19 cellular contexts compared by ENCODE assay signal in the genomic region with DNA sequence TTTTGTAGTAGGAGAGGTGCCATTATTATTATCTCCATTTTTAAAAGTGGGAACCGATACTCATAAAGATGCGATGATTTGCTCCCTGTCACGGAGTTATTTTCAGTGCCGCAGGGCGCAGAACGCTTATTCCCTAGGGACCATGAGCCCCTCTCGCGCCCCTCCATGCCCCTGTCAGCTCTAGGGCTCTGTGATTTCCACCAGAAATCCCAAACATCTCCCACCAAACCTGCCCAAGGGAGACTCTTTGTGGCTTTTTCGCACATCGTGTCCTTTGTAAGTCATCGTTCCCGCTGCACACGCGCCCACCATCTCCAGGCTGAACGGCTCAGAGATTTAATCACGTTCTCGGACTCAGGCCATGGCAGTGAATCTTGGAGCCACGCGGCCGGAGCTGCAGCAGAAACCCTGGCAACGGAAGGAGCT.
DNase-seq lines count a peak whose midpoint lies in the region; ATAC-seq and TF ChIP-seq lines count a peak whose summit lies in the region.
"Had no signal": no experiment of that assay in that cellular context is flagged by ENCODE, and none has a peak within 500 bp of the region (broad histone marks: within the 10 kb centered on the region; RNA-seq: fewer than 3 reads in every experiment).

No MANE protein-coding gene starts in this region.

- H3K27ac Mint-ChIP-seq in IgD-negative memory B cell: no peak overlapping the region
- H3K27ac Mint-ChIP-seq: activated CD4-positive, alpha-beta T cell treated with anti-CD3 and anti-CD28 coated beads for 36 hours; T-helper 1 cell treated with Interleukin-12 subunit alpha and Interleukin-12 subunit beta and Interleukin-4 antibody, amounts not matched to agents 30 μg/mL and 1 μg/mL, for 36 hours had no signal

- no peaks in the 10 kb centered on the region for H3K36me3 Mint-ChIP-seq in IgD-negative memory B cell
- H3K36me3 Mint-ChIP-seq: activated naive CD8-positive, alpha-beta T cell treated with anti-CD3 and anti-CD28 coated beads, Interleukin-2, amount 10 ng/mL, durations not matched to agents 7 days and 5 days had no signal

- peaks cover 20% of the 10 kb centered on the region for H3K4me1 ChIP-seq in left ventricle myocardium inferior
- H3K4me1 ChIP-seq in rectal smooth muscle tissue (ENCODE audit: control insufficient read depth, insufficient read depth, low read length): peaks cover 21% of the 10 kb centered on the region
- H3K4me1 ChIP-seq: thyroid gland had no signal

- no peak for ATAC-seq in HG03135 (IDR thresholded peaks at IDR 0.05; ENCODE audit: unreplicated experiment)
- ATAC-seq in GM18861 (IDR thresholded peaks at IDR 0.05; ENCODE audit: unreplicated experiment): no peak
- ATAC-seq: activated CD4-positive, alpha-beta T cell treated with anti-CD3 and anti-CD28 coated beads for 36 hours; K562 had no signal

- H3K27ac ChIP-seq in left ventricle myocardium inferior (replicated peaks): peak overlapping the region; percentile 62
- H3K27ac ChIP-seq in rectal smooth muscle tissue (ENCODE audit: low read depth, low read length): peak overlapping the region; percentile 65
- H3K27ac ChIP-seq: thyroid gland had no signal

- no peak overlapping the region for H3K9ac ChIP-seq in rectal smooth muscle tissue (ENCODE audit: low read length)

- peak overlapping the region; percentile 65 to 87 (median 80) for H3K4me3 Mint-ChIP-seq in IgD-negative memory B cell
- H3K4me3 Mint-ChIP-seq: activated CD4-positive, alpha-beta T cell treated with anti-CD3 and anti-CD28 coated beads for 36 hours; T-helper 1 cell treated with Interleukin-12 subunit alpha and Interleukin-12 subunit beta and Interleukin-4 antibody, amounts not matched to agents 30 μg/mL and 1 μg/mL, for 36 hours had no signal

- no peak for TF ChIP-seq CTCF in GM10266 (IDR thresholded peaks at IDR 0.05; ENCODE audit: control insufficient read depth, insufficient read depth, low read depth, missing control alignments)
- no peak for TF ChIP-seq CTCF in left ventricle myocardium inferior (IDR thresholded peaks at IDR 0.05; ENCODE audit: borderline replicate concordance)

- H3K4me1 Mint-ChIP-seq in IgD-negative memory B cell: peaks cover 17 to 27% (median 25%) of the 10 kb centered on the region in 3 donors

- H3K27me3 ChIP-seq in left ventricle myocardium inferior (ENCODE audit: low read depth) (no peaks in the 10 kb centered on the region), rectal smooth muscle tissue (ENCODE audit: control insufficient read depth, insufficient read depth, low read length) (no peaks in the 10 kb centered on the region)
- H3K27me3 ChIP-seq: Peyer's patch, thyroid gland had no signal

- no peaks in the 10 kb centered on the region for H3K9me3 ChIP-seq in left ventricle myocardium inferior (replicated peaks)
- H3K9me3 ChIP-seq: Peyer's patch, thyroid gland had no signal

- intact Hi-C loops in left ventricle myocardium inferior (cut with micrococcal nuclease): no loop called here

- peaks cover 0 to 2% (median 0%) of the 10 kb centered on the region in 3 donors for H3K9me3 Mint-ChIP-seq in IgD-negative memory B cell
- H3K9me3 Mint-ChIP-seq: activated naive CD8-positive, alpha-beta T cell treated with anti-CD3 and anti-CD28 coated beads, Interleukin-2, amount 10 ng/mL, durations not matched to agents 7 days and 5 days; T-helper 1 cell treated with Interleukin-12 subunit alpha and Interleukin-12 subunit beta and Interleukin-4 antibody, amounts not matched to agents 30 μg/mL and 1 μg/mL, for 36 hours had no signal

- H3K4me3 ChIP-seq in left ventricle myocardium inferior (peak overlapping the region; percentile 33), rectal smooth muscle tissue (ENCODE audit: low read length) (peak overlapping the region; percentile 36)
- H3K4me3 ChIP-seq: K562, lung, Peyer's patch, thyroid gland had no signal

- H3K36me3 ChIP-seq in left ventricle myocardium inferior: no peaks in the 10 kb centered on the region
- no peaks in the 10 kb centered on the region for H3K36me3 ChIP-seq in rectal smooth muscle tissue (ENCODE audit: control insufficient read depth, insufficient read depth, low read length)
- H3K36me3 ChIP-seq: Peyer's patch, thyroid gland had no signal

- H3K27me3 Mint-ChIP-seq in IgD-negative memory B cell: peaks cover 19% of the 10 kb centered on the region
- H3K27me3 Mint-ChIP-seq: activated CD4-positive, alpha-beta T cell treated with anti-CD3 and anti-CD28 coated beads for 36 hours had no signal

- DNase-seq in GM10266 (ENCODE audit: extremely low spot score) (peak; percentile 15), left ventricle myocardium inferior (no peak), T1000 (lab: John Stamatoyannopoulos, UW) (no peak), SIG-M5 (lab: John Stamatoyannopoulos, UW) (no peak)
- DNase-seq: activated CD4-positive, alpha-beta T cell treated with anti-CD3 and anti-CD28 coated beads for 36 hours; activated T-cell treated with anti-CD3 and anti-CD28 coated beads for 4 hours; DND-41; NCI-H1417 treated with DMSO at 0.1 percent for 48 hours; NCI-H446 treated with DMSO at 0.1 percent for 48 hours; Peyer's patch; thyroid gland had no signal
